12 cellular contexts compared by ENCODE assay signal in genomic region chr11:43687120-43687791, GRCh38. TPM values are rescaled to one million over a fixed set of nuclear protein-coding genes. Genes with fewer than 3 reads are reported as not detected.
A peak's percentile ranks its signal among the peaks of the same experiment; 100 is the strongest.
DNase-seq lines count a peak whose midpoint lies in the region; ATAC-seq and TF ChIP-seq lines count a peak whose summit lies in the region.
"Had no signal": no experiment of that assay in that cellular context is flagged by ENCODE, and none has a peak within 500 bp of the region (broad histone marks: within the 10 kb centered on the region; RNA-seq: fewer than 3 reads in every experiment).

No MANE protein-coding gene starts in this region.

- H3K9me3 Mint-ChIP-seq in endothelial cell (ENCODE audit: unreplicated experiment) (no peaks in the 10 kb centered on the region), type B pancreatic cell (peaks cover 4% of the 10 kb centered on the region)
- H3K9me3 Mint-ChIP-seq: T-helper 1 cell treated with Interleukin-12 subunit alpha and Interleukin-12 subunit beta and Interleukin-4 antibody, amounts not matched to agents 30 μg/mL and 1 μg/mL, for 36 hours had no signal

- ATAC-seq in left lobe of liver (peak; percentile 97), GM21717 (IDR thresholded peaks at IDR 0.05; ENCODE audit: unreplicated experiment) (no peak)

- peak; percentile 39 for DNase-seq in HT1080 (ENCODE audit: low read depth)
- DNase-seq in endothelial cell (ENCODE audit: low spot score) = peak; percentile 33
- peak; percentile 56 for DNase-seq in left lobe of liver (ENCODE audit: low spot score)
- no peak for DNase-seq in type B pancreatic cell (ENCODE audit: extremely low spot score, unreplicated experiment)
- no peak for DNase-seq in activated CD4-positive, CD25-positive, alpha-beta regulatory T cell (lab: John Stamatoyannopoulos, UW)
- DNase-seq in DMS 273 (lab: John Stamatoyannopoulos, UW; ENCODE audit: unreplicated experiment) = no peak
- no peak for DNase-seq in NCI-H2029 (lab: John Stamatoyannopoulos, UW)
- DNase-seq: activated gamma-delta T cell, NCI-H345, posterior cingulate gyrus had no signal

- H3K4me3 Mint-ChIP-seq in endothelial cell (ENCODE audit: unreplicated experiment) (peak overlapping the region; percentile 44), type B pancreatic cell (peak overlapping the region; percentile 5)
- H3K4me3 Mint-ChIP-seq: T-helper 1 cell treated with Interleukin-12 subunit alpha and Interleukin-12 subunit beta and Interleukin-4 antibody, amounts not matched to agents 30 μg/mL and 1 μg/mL, for 36 hours had no signal

- peak overlapping the region; percentile 92 for H3K27ac Mint-ChIP-seq in endothelial cell (ENCODE audit: unreplicated experiment)
- no peak overlapping the region for H3K27ac Mint-ChIP-seq in type B pancreatic cell
- H3K27ac Mint-ChIP-seq: T-helper 1 cell treated with Interleukin-12 subunit alpha and Interleukin-12 subunit beta and Interleukin-4 antibody, amounts not matched to agents 30 μg/mL and 1 μg/mL, for 36 hours had no signal

- H3K4me1 Mint-ChIP-seq in endothelial cell (ENCODE audit: unreplicated experiment) (peaks cover 67% of the 10 kb centered on the region), type B pancreatic cell (ENCODE audit: unreplicated experiment) (peaks cover 28% of the 10 kb centered on the region)

- TF ChIP-seq CTCF in endothelial cell (IDR thresholded peaks at IDR 0.05; ENCODE audit: unreplicated experiment) (no peak), type B pancreatic cell (conservative IDR thresholded peaks at IDR 0.05) (no peak)

- H3K36me3 Mint-ChIP-seq in endothelial cell (ENCODE audit: low read depth, unreplicated experiment) = peaks cover 19% of the 10 kb centered on the region
- H3K36me3 Mint-ChIP-seq in type B pancreatic cell = peaks cover 54% of the 10 kb centered on the region

- peaks cover 2% of the 10 kb centered on the region for H3K27me3 Mint-ChIP-seq in endothelial cell (ENCODE audit: unreplicated experiment)
- no peaks in the 10 kb centered on the region for H3K27me3 Mint-ChIP-seq in type B pancreatic cell

RNA-seq across cellular contexts. Expression of gene HSD17B12, which starts 6.7 kb away (rescaled TPM):
- 71.2 and 77.6 TPM in 2 replicates for total RNA-seq in HT1080 (2014; rRNA removed; shearing (Covaris generic))
- polyA plus RNA-seq in HT1080 (2015; cell fraction: cytosol; rRNA removed) = 78.9 and 99.9 TPM in 2 replicates
- 91.2 and 103 TPM in 2 replicates for polyA plus RNA-seq in HT1080 (2015; cell fraction: nucleus; rRNA removed)
- 110 TPM for total RNA-seq in endothelial cell (ENCODE audit: unreplicated experiment)
- total RNA-seq in left lobe of liver = 102 TPM
- total RNA-seq in type B pancreatic cell (ENCODE audit: low replicate concordance) = 99.0 and 111 TPM in 2 replicates

Comparison
In these comparisons a context has a peak if more than half of its experiments do, and no peak if none do; other contexts are left out.
1. DNase-seq: peak in HT1080 (single experiment), endothelial cell (single experiment) and left lobe of liver (single experiment); none in type B pancreatic cell (single experiment), activated CD4-positive, CD25-positive, alpha-beta regulatory T cell (0 of 4), DMS 273 (single experiment) and NCI-H2029 (single experiment).